ENCODE assay signal across 17 cellular contexts in genomic region chr11:130798801-130799200, GRCh38.
"Had no signal": no experiment of that assay in that cellular context is flagged by ENCODE, and none has a peak within 500 bp of the region (broad histone marks: within the 10 kb centered on the region; RNA-seq: fewer than 3 reads in every experiment).

No MANE protein-coding gene starts in this region.

- H3K9me3 Mint-ChIP-seq: activated CD4-positive, alpha-beta memory T cell treated with anti-CD3 and anti-CD28 coated beads, Interleukin-2, amount 10 ng/mL, durations not matched to agents 7 days and 5 days; activated naive CD8-positive, alpha-beta T cell treated with anti-CD3 and anti-CD28 coated beads, Interleukin-2, amount 50 U/mL, for 24 hours had no signal

- H3K36me3 ChIP-seq: ascending aorta, cardiac muscle cell, colonic mucosa, pancreas, tibial artery, uterus had no signal

- H3K27me3 ChIP-seq: ascending aorta, cardiac muscle cell, colonic mucosa, pancreas, tibial artery, uterus had no signal

- H3K9me3 ChIP-seq: ascending aorta, colonic mucosa, pancreas, tibial artery, uterus had no signal

- H3K4me1 Mint-ChIP-seq: activated CD4-positive, alpha-beta memory T cell treated with anti-CD3 and anti-CD28 coated beads, Interleukin-2, amount 10 ng/mL, durations not matched to agents 7 days and 5 days; activated CD4-positive, alpha-beta T cell treated with anti-CD3 and anti-CD28 coated beads for 36 hours; activated naive CD8-positive, alpha-beta T cell treated with anti-CD3 and anti-CD28 coated beads, Interleukin-2, amount 50 U/mL, for 24 hours; neural crest cell had no signal

- DNase-seq: activated CD4-positive, alpha-beta memory T cell treated with anti-CD3 and anti-CD28 coated beads, Interleukin-2, amount 10 ng/mL, durations not matched to agents 7 days and 5 days; activated CD4-positive, alpha-beta T cell treated with anti-CD3 and anti-CD28 coated beads for 36 hours; activated naive CD4-positive, alpha-beta T cell; activated naive CD8-positive, alpha-beta T cell treated with anti-CD3 and anti-CD28 coated beads, Interleukin-2, amount 50 U/mL, for 24 hours; colonic mucosa; effector CD4-positive, alpha-beta T cell; kidney; left ventricle myocardium superior; pancreas; tibial artery; uterus had no signal

- ATAC-seq: activated CD4-positive, alpha-beta T cell treated with anti-CD3 and anti-CD28 coated beads for 36 hours; activated naive CD8-positive, alpha-beta T cell treated with anti-CD3 and anti-CD28 coated beads, Interleukin-2, amount 50 U/mL, for 24 hours; left ventricle myocardium superior; pancreas had no signal

- H3K27ac ChIP-seq: ascending aorta, cardiac muscle cell, colonic mucosa, pancreas, skin epidermis, tibial artery, uterus, VCaP had no signal

- FAIRE-seq: endothelial cell of umbilical vein, kidney, pancreas had no signal

- H3K27ac Mint-ChIP-seq: activated CD4-positive, alpha-beta memory T cell treated with anti-CD3 and anti-CD28 coated beads, Interleukin-2, amount 10 ng/mL, durations not matched to agents 7 days and 5 days; activated CD4-positive, alpha-beta T cell treated with anti-CD3 and anti-CD28 coated beads for 36 hours; activated naive CD8-positive, alpha-beta T cell treated with anti-CD3 and anti-CD28 coated beads, Interleukin-2, amount 50 U/mL, for 24 hours had no signal

- H3K4me1 ChIP-seq: ascending aorta, colonic mucosa, pancreas, tibial artery, uterus had no signal

- H3K4me3 ChIP-seq: ascending aorta, cardiac muscle cell, colonic mucosa, pancreas, skin epidermis, tibial artery, uterus had no signal

- H3K4me3 Mint-ChIP-seq: activated CD4-positive, alpha-beta memory T cell treated with anti-CD3 and anti-CD28 coated beads, Interleukin-2, amount 10 ng/mL, durations not matched to agents 7 days and 5 days; activated CD4-positive, alpha-beta T cell treated with anti-CD3 and anti-CD28 coated beads for 36 hours; activated naive CD8-positive, alpha-beta T cell treated with anti-CD3 and anti-CD28 coated beads, Interleukin-2, amount 50 U/mL, for 24 hours; neural crest cell had no signal
